In genomic region chrX:17923546-17923945, GRCh38 we compare ENCODE assay signal across 13 cellular contexts.
A peak's percentile ranks its signal among the peaks of the same experiment; 100 is the strongest.
DNase-seq lines count a peak whose midpoint lies in the region; ATAC-seq and TF ChIP-seq lines count a peak whose summit lies in the region.
"Had no signal": no experiment of that assay in that cellular context is flagged by ENCODE, and none has a peak within 500 bp of the region (broad histone marks: within the 10 kb centered on the region; RNA-seq: fewer than 3 reads in every experiment).

No MANE protein-coding gene starts in this region.

- peaks cover 9% of the 10 kb centered on the region for H3K4me1 Mint-ChIP-seq in activated CD4-positive, alpha-beta T cell treated with anti-CD3 and anti-CD28 coated beads, Interleukin-2, amount 10 ng/mL, durations not matched to agents 7 days and 5 days
- H3K4me1 Mint-ChIP-seq in type B pancreatic cell (ENCODE audit: unreplicated experiment), result no peaks in the 10 kb centered on the region
- H3K4me1 Mint-ChIP-seq: stimulated activated memory B cell treated with anti-CD40 and anti-IgM and Interleukin-4, amounts not matched to agents 10 μg/mL and 1 μg/mL and 100 μg/mL, for 72 hours had no signal

- peak; percentile 7 for DNase-seq in activated CD4-positive, alpha-beta T cell treated with anti-CD3 and anti-CD28 coated beads, Interleukin-2, amount 10 ng/mL, durations not matched to agents 7 days and 5 days
- no peak for DNase-seq in activated CD4-positive, alpha-beta T cell treated with anti-CD3 and anti-CD28 coated beads for 1 hour
- DNase-seq in SJCRH30 (peak in 1 of 2 experiments; percentile 32), left colon (no peak), type B pancreatic cell (ENCODE audit: extremely low spot score, unreplicated experiment) (no peak)
- DNase-seq: effector memory CD8-positive, alpha-beta T cell; GF-D8; Kasumi-1; kidney glomerular epithelial cell had no signal

- H3K27ac Mint-ChIP-seq in activated CD4-positive, alpha-beta T cell treated with anti-CD3 and anti-CD28 coated beads, Interleukin-2, amount 10 ng/mL, durations not matched to agents 7 days and 5 days, result no peak overlapping the region
- no peak overlapping the region for H3K27ac Mint-ChIP-seq in type B pancreatic cell
- H3K27ac Mint-ChIP-seq: effector memory CD8-positive, alpha-beta T cell; stimulated activated memory B cell treated with anti-CD40 and anti-IgM and Interleukin-4, amounts not matched to agents 10 μg/mL and 1 μg/mL and 100 μg/mL, for 72 hours had no signal

- H3K4me3 ChIP-seq in SJCRH30, result peak overlapping the region; percentile 26

- POLR2A ChIA-PET in activated CD4-positive, alpha-beta T cell treated with anti-CD3 and anti-CD28 coated beads, Interleukin-2, amount 10 ng/mL, durations not matched to agents 7 days and 5 days (lab: Charles Lee), result no interaction called here

- TF ChIP-seq CTCF in type B pancreatic cell (conservative IDR thresholded peaks at IDR 0.05), result no peak

- H3K4me1 ChIP-seq in SJCRH30, result no peaks in the 10 kb centered on the region

- H3K36me3 ChIP-seq in SJCRH30, result no peaks in the 10 kb centered on the region

- H3K27me3 ChIP-seq in SJCRH30, result no peaks in the 10 kb centered on the region

- H3K9me3 ChIP-seq in SJCRH30 (replicated peaks), result no peaks in the 10 kb centered on the region

- no peak overlapping the region for H3K27ac ChIP-seq in SJCRH30

- H3K27me3 Mint-ChIP-seq in activated CD4-positive, alpha-beta T cell treated with anti-CD3 and anti-CD28 coated beads, Interleukin-2, amount 10 ng/mL, durations not matched to agents 7 days and 5 days, result no peaks in the 10 kb centered on the region
- H3K27me3 Mint-ChIP-seq in type B pancreatic cell, result no peaks in the 10 kb centered on the region
- H3K27me3 Mint-ChIP-seq: effector memory CD8-positive, alpha-beta T cell; stimulated activated memory B cell treated with anti-CD40 and anti-IgM and Interleukin-4, amounts not matched to agents 10 μg/mL and 1 μg/mL and 100 μg/mL, for 72 hours had no signal

- no peaks in the 10 kb centered on the region for H3K36me3 Mint-ChIP-seq in activated CD4-positive, alpha-beta T cell treated with anti-CD3 and anti-CD28 coated beads, Interleukin-2, amount 10 ng/mL, durations not matched to agents 7 days and 5 days (ENCODE audit: low read depth)
- no peaks in the 10 kb centered on the region for H3K36me3 Mint-ChIP-seq in type B pancreatic cell
- H3K36me3 Mint-ChIP-seq: stimulated activated memory B cell treated with anti-CD40 and anti-IgM and Interleukin-4, amounts not matched to agents 10 μg/mL and 1 μg/mL and 100 μg/mL, for 72 hours had no signal

- ATAC-seq in HG02938 (IDR thresholded peaks at IDR 0.05; ENCODE audit: unreplicated experiment) (peak; percentile 52), left colon (peak; percentile 40), HG03175 (IDR thresholded peaks at IDR 0.05; ENCODE audit: unreplicated experiment) (no peak), HG03039 (IDR thresholded peaks at IDR 0.05; ENCODE audit: unreplicated experiment) (no peak)
- ATAC-seq: effector memory CD8-positive, alpha-beta T cell; stimulated activated memory B cell treated with anti-CD40 and anti-IgM and Interleukin-4, amounts not matched to agents 10 μg/mL and 1 μg/mL and 100 μg/mL, for 72 hours had no signal

- intact Hi-C loops in left colon (cut with DNase I, micrococcal nuclease), result no loop called here

- peaks cover 7% of the 10 kb centered on the region for H3K9me3 Mint-ChIP-seq in activated CD4-positive, alpha-beta T cell treated with anti-CD3 and anti-CD28 coated beads, Interleukin-2, amount 10 ng/mL, durations not matched to agents 7 days and 5 days
- H3K9me3 Mint-ChIP-seq in type B pancreatic cell, result peaks cover 6% of the 10 kb centered on the region

- H3K4me3 Mint-ChIP-seq in activated CD4-positive, alpha-beta T cell treated with anti-CD3 and anti-CD28 coated beads, Interleukin-2, amount 10 ng/mL, durations not matched to agents 7 days and 5 days, result no peak overlapping the region
- H3K4me3 Mint-ChIP-seq in type B pancreatic cell, result no peak overlapping the region
- H3K4me3 Mint-ChIP-seq: effector memory CD8-positive, alpha-beta T cell; stimulated activated memory B cell treated with anti-CD40 and anti-IgM and Interleukin-4, amounts not matched to agents 10 μg/mL and 1 μg/mL and 100 μg/mL, for 72 hours had no signal

- CTCF ChIA-PET in activated CD4-positive, alpha-beta T cell treated with anti-CD3 and anti-CD28 coated beads, Interleukin-2, amount 10 ng/mL, durations not matched to agents 7 days and 5 days (lab: Charles Lee), result no interaction called here

Comparison
In these comparisons a context has a peak if more than half of its experiments do, and no peak if none do; other contexts are left out.
1. ATAC-seq: peak in HG02938 (single experiment) and left colon (single experiment); none in HG03175 (single experiment) and HG03039 (single experiment).